24 cellular contexts compared by ENCODE assay signal in the genomic region with DNA sequence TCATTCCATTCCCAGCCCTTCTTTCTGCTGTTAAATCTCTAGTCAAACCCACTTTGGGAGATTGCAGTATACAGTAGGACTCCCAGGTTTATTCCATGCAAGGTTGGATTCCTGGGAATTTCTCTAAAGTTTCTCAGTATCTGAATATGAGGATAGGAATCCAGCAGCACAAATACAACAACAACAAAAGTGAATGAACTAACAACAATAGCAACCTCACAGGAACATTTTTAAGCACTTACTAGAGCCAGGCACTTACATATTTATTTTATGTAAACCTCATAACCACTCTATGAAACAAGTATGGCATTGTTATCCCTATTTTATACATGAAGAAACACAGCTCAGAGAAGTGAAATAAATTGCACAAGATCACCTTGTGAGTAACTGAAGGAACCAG. TPM values are rescaled to one million over a fixed set of nuclear protein-coding genes. Genes with fewer than 3 reads are reported as not detected.
DNase-seq lines count a peak whose midpoint lies in the region; ATAC-seq, FAIRE-seq and TF ChIP-seq lines count a peak whose summit lies in the region.
"Had no signal": no experiment of that assay in that cellular context is flagged by ENCODE, and none has a peak within 500 bp of the region (broad histone marks: within the 10 kb centered on the region; RNA-seq: fewer than 3 reads in every experiment).

No MANE protein-coding gene starts in this region.

- no peak overlapping the region for H3K9ac ChIP-seq in SU-DHL-6 (ENCODE audit: low read length)

- H3K9me3 Mint-ChIP-seq in MCF 10A (ENCODE audit: unreplicated experiment), result no peaks in the 10 kb centered on the region
- H3K9me3 Mint-ChIP-seq in activated naive CD4-positive, alpha-beta T cell treated with anti-CD3 and anti-CD28 coated beads, Interleukin-2, amount 10 ng/mL, durations not matched to agents 7 days and 5 days, result no peaks in the 10 kb centered on the region
- H3K9me3 Mint-ChIP-seq: CD4-positive, alpha-beta memory T cell; HFFc6 had no signal

- no peaks in the 10 kb centered on the region for H3K27me3 Mint-ChIP-seq in MCF 10A (ENCODE audit: insufficient read depth, unreplicated experiment)
- peaks cover 4% of the 10 kb centered on the region for H3K27me3 Mint-ChIP-seq in activated naive CD4-positive, alpha-beta T cell treated with anti-CD3 and anti-CD28 coated beads, Interleukin-2, amount 10 ng/mL, durations not matched to agents 7 days and 5 days

- H3K4me1 Mint-ChIP-seq in MCF 10A (ENCODE audit: insufficient read depth, unreplicated experiment), result peaks cover 14% of the 10 kb centered on the region
- peaks cover 7% of the 10 kb centered on the region for H3K4me1 Mint-ChIP-seq in activated naive CD4-positive, alpha-beta T cell treated with anti-CD3 and anti-CD28 coated beads, Interleukin-2, amount 10 ng/mL, durations not matched to agents 7 days and 5 days

- FAIRE-seq in urothelium cell line (lab: Jason Lieb, UNC), result no peak
- FAIRE-seq: D721Med had no signal

- H3K36me3 ChIP-seq in breast epithelium (no peaks in the 10 kb centered on the region), SU-DHL-6 (ENCODE audit: low read length) (no peaks in the 10 kb centered on the region), suprapubic skin (no peaks in the 10 kb centered on the region)

- H3K4me1 ChIP-seq in breast epithelium, result no peaks in the 10 kb centered on the region
- peaks cover 6% of the 10 kb centered on the region for H3K4me1 ChIP-seq in foreskin keratinocyte
- no peaks in the 10 kb centered on the region for H3K4me1 ChIP-seq in suprapubic skin

- peak overlapping the region; percentile 50 for H3K27ac Mint-ChIP-seq in MCF 10A (ENCODE audit: low read depth, unreplicated experiment)
- H3K27ac Mint-ChIP-seq in activated naive CD4-positive, alpha-beta T cell treated with anti-CD3 and anti-CD28 coated beads, Interleukin-2, amount 10 ng/mL, durations not matched to agents 7 days and 5 days, result no peak overlapping the region
- H3K27ac Mint-ChIP-seq: CD4-positive, alpha-beta memory T cell; HFFc6 had no signal

- no peak for TF ChIP-seq CTCF in MCF 10A (IDR thresholded peaks at IDR 0.05; ENCODE audit: unreplicated experiment)
- TF ChIP-seq CTCF in breast epithelium (IDR thresholded peaks at IDR 0.05), result no peak
- TF ChIP-seq CTCF in SU-DHL-6 (IDR thresholded peaks at IDR 0.05; ENCODE audit: insufficient read depth, low read length, poor library complexity, severe bottlenecking), result no peak
- no peak for TF ChIP-seq CTCF in foreskin keratinocyte (conservative IDR thresholded peaks at IDR 0.05)
- TF ChIP-seq CTCF in suprapubic skin (IDR thresholded peaks at IDR 0.05), result no peak
- no peak for TF ChIP-seq CTCF in GM20000 (IDR thresholded peaks at IDR 0.05; ENCODE audit: extremely low read depth, missing control alignments)

- H3K27me3 ChIP-seq in breast epithelium, result no peaks in the 10 kb centered on the region
- H3K27me3 ChIP-seq in SU-DHL-6 (ENCODE audit: low read length), result no peaks in the 10 kb centered on the region
- no peaks in the 10 kb centered on the region for H3K27me3 ChIP-seq in foreskin keratinocyte
- no peaks in the 10 kb centered on the region for H3K27me3 ChIP-seq in suprapubic skin

- peaks cover 6% of the 10 kb centered on the region for H3K36me3 Mint-ChIP-seq in MCF 10A (ENCODE audit: insufficient read depth, unreplicated experiment)
- no peaks in the 10 kb centered on the region for H3K36me3 Mint-ChIP-seq in activated naive CD4-positive, alpha-beta T cell treated with anti-CD3 and anti-CD28 coated beads, Interleukin-2, amount 10 ng/mL, durations not matched to agents 7 days and 5 days
- H3K36me3 Mint-ChIP-seq: CD4-positive, alpha-beta memory T cell had no signal

- DNase-seq in MCF 10A (ENCODE audit: unreplicated experiment) (no peak), breast epithelium (ENCODE audit: low spot score in 2 of 2) (no peak), foreskin keratinocyte (peak; percentile 76 to 83), suprapubic skin (ENCODE audit: low spot score in 2 of 2) (no peak), GM20000 (ENCODE audit: low spot score) (no peak), urothelium cell line (ENCODE audit: low spot score) (no peak)
- DNase-seq in activated naive CD4-positive, alpha-beta T cell treated with anti-CD3 and anti-CD28 coated beads, Interleukin-2, amount 10 ng/mL, durations not matched to agents 7 days and 5 days, result no peak
- DNase-seq: 8988T; CD4-positive, alpha-beta memory T cell; DMS79; GOT3; HFFc6; Karpas-422; MV-4-11; NCI-H1436; NCI-H2029; NCI-H2171 treated with DMSO at 0.1 percent for 48 hours; NCI-H748 treated with DMSO at 0.1 percent for 48 hours had no signal

- ATAC-seq in foreskin keratinocyte, result peak; percentile 40
- ATAC-seq: Right ventricle myocardium inferior, SK-N-SH treated with all-trans-retinoic acid at 6 μM for 48 hours had no signal

- H3K4me3 ChIP-seq in breast epithelium (peak overlapping the region in 1 of 3 donors; percentile 31), SU-DHL-6 (ENCODE audit: insufficient read depth, low read length, poor library complexity, severe bottlenecking) (no peak overlapping the region), suprapubic skin (no peak overlapping the region)

- no peaks in the 10 kb centered on the region for H3K79me2 ChIP-seq in SU-DHL-6 (ENCODE audit: insufficient read depth, low read length)

- H3K9me2 ChIP-seq in SU-DHL-6 (replicated peaks; ENCODE audit: insufficient read depth, low read length), result no peaks in the 10 kb centered on the region

- no TSS peak for BruUV-seq in MCF 10A (replicated peaks; lab: Mats Ljungman, UMichigan)

- H3F3A ChIP-seq in SU-DHL-6 (ENCODE audit: insufficient read depth), result no peaks in the 10 kb centered on the region

- intact Hi-C loops in MCF 10A (cut with micrococcal nuclease) (no loop called here), breast epithelium (cut with DNase I; ENCODE audit: low total_unique reads) (no loop called here)

- no peak for TF ChIP-seq POLR2A in breast epithelium (IDR thresholded peaks at IDR 0.05)
- TF ChIP-seq POLR2A in suprapubic skin (IDR thresholded peaks at IDR 0.05), result no peak

- H3K4me2 ChIP-seq in SU-DHL-6 (ENCODE audit: low read depth, low read length, poor library complexity, severe bottlenecking), result no peak overlapping the region

- H3K27ac ChIP-seq in breast epithelium (peak overlapping the region in 1 of 2 donors; percentile 63), SU-DHL-6 (ENCODE audit: low read depth, low read length) (no peak overlapping the region), foreskin keratinocyte (no peak overlapping the region), suprapubic skin (peak overlapping the region; percentile 63)

- TF ChIP-seq EP300 in suprapubic skin (IDR thresholded peaks at IDR 0.05), result no peak

- no peaks in the 10 kb centered on the region for H4K20me1 ChIP-seq in SU-DHL-6 (ENCODE audit: low read depth, low read length)

- POLR2A ChIA-PET in MCF 10A (lab: Yijun Ruan, JAX), result interaction anchor here (1.1 to 1.4 kb wide), 3 partner anchors 13 to 29 kb away, joined by 3 to 7 read pairs (median 5); no protein-coding TSS in a partner anchor

- CTCF ChIA-PET in MCF 10A (lab: Yijun Ruan, JAX), result interaction anchor here (0.5 to 1.1 kb wide), 4 partner anchors 8 to 162 kb away, joined by 3 to 5 read pairs (median 4); no protein-coding TSS in a partner anchor
- CTCF ChIA-PET in activated naive CD4-positive, alpha-beta T cell treated with anti-CD3 and anti-CD28 coated beads, Interleukin-2, amount 10 ng/mL, durations not matched to agents 7 days and 5 days (lab: Charles Lee), result interaction anchor here (0.6 to 1.1 kb wide), 2 partner anchors 84 to 161 kb away, joined by 3 read pairs; no protein-coding TSS in a partner anchor

- H2AFZ ChIP-seq in SU-DHL-6 (ENCODE audit: low read depth, low read length, severe bottlenecking), result peak overlapping the region; percentile 31

- no peaks in the 10 kb centered on the region for H3K9me3 ChIP-seq in breast epithelium
- no peaks in the 10 kb centered on the region for H3K9me3 ChIP-seq in SU-DHL-6 (ENCODE audit: insufficient read depth, low read length)
- no peaks in the 10 kb centered on the region for H3K9me3 ChIP-seq in suprapubic skin

- no peak overlapping the region for H3K4me3 Mint-ChIP-seq in MCF 10A (ENCODE audit: unreplicated experiment)
- no peak overlapping the region for H3K4me3 Mint-ChIP-seq in activated naive CD4-positive, alpha-beta T cell treated with anti-CD3 and anti-CD28 coated beads, Interleukin-2, amount 10 ng/mL, durations not matched to agents 7 days and 5 days
- H3K4me3 Mint-ChIP-seq: CD4-positive, alpha-beta memory T cell; HFFc6 had no signal

RNA-seq across cellular contexts. Expression of a gene that starts 1.9 kb away (rescaled TPM):
- total RNA-seq in MCF 10A (2022), result not detected in 2 replicates
- 1,000 to 10,000 TPM in 1 of 3 donors, 100 to 1,000 TPM in 1, 1 to 10 TPM in 1; 2.1 to 1,213 (median 247) TPM for total RNA-seq in breast epithelium
- 0.11 TPM in 1 of 2 replicates, not detected in the other for total RNA-seq in foreskin keratinocyte
- 0.07 TPM in 1 of 2 replicates, not detected in the other for polyA plus RNA-seq in foreskin keratinocyte
- 100 to 1,000 TPM in 1 of 4 donors, 10 to 100 TPM in 3; 29.9 to 155 (median 81.8) TPM for total RNA-seq in suprapubic skin
- total RNA-seq: CD4-positive, alpha-beta memory T cell; G401; HFFc6; Right ventricle myocardium inferior had no signal
- polyA plus RNA-seq: BJ; CD4-positive, alpha-beta memory T cell had no signal

Comparison
In these comparisons a context has a peak if more than half of its experiments do, and no peak if none do; other contexts are left out.
1. DNase-seq: peak in foreskin keratinocyte (2 of 2); none in MCF 10A (single experiment), breast epithelium (0 of 2), suprapubic skin (0 of 2), GM20000 (single experiment), urothelium cell line (single experiment) and activated naive CD4-positive, alpha-beta T cell treated with anti-CD3 and anti-CD28 coated beads, Interleukin-2, amount 10 ng/mL, durations not matched to agents 7 days and 5 days (single experiment).